Comparison of ENCODE assay signal across 13 cellular contexts in genomic region chr18:57915241-57915640, GRCh38.
DNase-seq lines count a peak whose midpoint lies in the region; ATAC-seq and TF ChIP-seq lines count a peak whose summit lies in the region.
"Had no signal": no experiment of that assay in that cellular context is flagged by ENCODE, and none has a peak within 500 bp of the region (broad histone marks: within the 10 kb centered on the region; RNA-seq: fewer than 3 reads in every experiment).

No MANE protein-coding gene starts in this region.

- H3K27ac Mint-ChIP-seq in activated naive CD4-positive, alpha-beta T cell treated with anti-CD3 and anti-CD28 coated beads, Interleukin-2, amount 10 ng/mL, durations not matched to agents 7 days and 5 days, result no peak overlapping the region
- H3K27ac Mint-ChIP-seq in stimulated activated naive CD8-positive, alpha-beta T cell treated with anti-CD3 and anti-CD28 coated beads, Interleukin-15, amount 100 ng/mL, for 72 hours, result peak overlapping the region in 1 of 2 donors; percentile 69
- H3K27ac Mint-ChIP-seq: stimulated activated naive CD8-positive, alpha-beta T cell treated with anti-CD3 and anti-CD28 coated beads, Interleukin-15, Interleukin-2, amounts not matched to agents 100 ng/mL and 50 ng/mL, for 24 hours had no signal

- intact Hi-C loops in transverse colon (cut with DNase I; ENCODE audit: low total_unique reads), result no loop called here

- peaks cover 7 to 18% (median 11%) of the 10 kb centered on the region in 4 donors for H3K4me1 ChIP-seq in transverse colon

- peak overlapping the region; percentile 49 for H3K27ac ChIP-seq in caudate nucleus (ENCODE audit: low read depth, low read length)
- H3K27ac ChIP-seq in transverse colon, result peak overlapping the region in 1 of 4 donors; percentile 48

- no peak for TF ChIP-seq POLR2A in transverse colon (IDR thresholded peaks at IDR 0.05)

- no peak for ATAC-seq in GM19351 (IDR thresholded peaks at IDR 0.05; ENCODE audit: unreplicated experiment)
- ATAC-seq in stimulated activated naive CD8-positive, alpha-beta T cell treated with anti-CD3 and anti-CD28 coated beads, Interleukin-15, amount 100 ng/mL, for 72 hours, result no peak

- H3K27me3 Mint-ChIP-seq in activated naive CD4-positive, alpha-beta T cell treated with anti-CD3 and anti-CD28 coated beads, Interleukin-2, amount 10 ng/mL, durations not matched to agents 7 days and 5 days, result peaks cover 21% of the 10 kb centered on the region
- H3K27me3 Mint-ChIP-seq in stimulated activated naive CD8-positive, alpha-beta T cell treated with anti-CD3 and anti-CD28 coated beads, Interleukin-15, amount 100 ng/mL, for 72 hours, result peaks cover 18% of the 10 kb centered on the region

- TF ChIP-seq CTCF in transverse colon (IDR thresholded peaks at IDR 0.05), result no peak

- no peaks in the 10 kb centered on the region for H3K9me3 Mint-ChIP-seq in activated naive CD4-positive, alpha-beta T cell treated with anti-CD3 and anti-CD28 coated beads, Interleukin-2, amount 10 ng/mL, durations not matched to agents 7 days and 5 days
- peaks cover 0 to 6% of the 10 kb centered on the region in 2 donors for H3K9me3 Mint-ChIP-seq in stimulated activated naive CD8-positive, alpha-beta T cell treated with anti-CD3 and anti-CD28 coated beads, Interleukin-15, amount 100 ng/mL, for 72 hours
- H3K9me3 Mint-ChIP-seq: stimulated activated naive CD8-positive, alpha-beta T cell treated with anti-CD3 and anti-CD28 coated beads, Interleukin-15, Interleukin-2, amounts not matched to agents 100 ng/mL and 50 ng/mL, for 24 hours had no signal

- no peak overlapping the region for H3K4me3 ChIP-seq in transverse colon
- H3K4me3 ChIP-seq: colonic mucosa, mucosa of descending colon had no signal

- TF ChIP-seq EP300 in transverse colon (IDR thresholded peaks at IDR 0.05; ENCODE audit: low read depth), result no peak

- WGBS in transverse colon (ENCODE audit: low coverage in 1 of 2), 2 donors, result 63 to 64% methylated on average over 3 of the region's 3 CpGs

- H3K27me3 ChIP-seq in transverse colon, result no peaks in the 10 kb centered on the region
- H3K27me3 ChIP-seq: colonic mucosa had no signal

- in situ Hi-C loops in transverse colon (cut with MboI; ENCODE audit: low pct_ligation_motif_present in 1 of 4, low pct_unique_long_range_greater_than_20kb in 1 of 4, low sequenced_read_pairs in 3 of 4), result no loop called here

- CTCF ChIA-PET in activated naive CD4-positive, alpha-beta T cell treated with anti-CD3 and anti-CD28 coated beads, Interleukin-2, amount 10 ng/mL, durations not matched to agents 7 days and 5 days (lab: Charles Lee), result interaction anchor here (1.2 to 1.6 kb wide), 2 partner anchors 10 kb away, joined by 3 read pairs; no protein-coding TSS in a partner anchor

- no peaks in the 10 kb centered on the region for H3K9me3 ChIP-seq in transverse colon
- H3K9me3 ChIP-seq: colonic mucosa, mucosa of descending colon had no signal

- H3K4me1 Mint-ChIP-seq in activated naive CD4-positive, alpha-beta T cell treated with anti-CD3 and anti-CD28 coated beads, Interleukin-2, amount 10 ng/mL, durations not matched to agents 7 days and 5 days, result peaks cover 16% of the 10 kb centered on the region
- H3K4me1 Mint-ChIP-seq in stimulated activated naive CD8-positive, alpha-beta T cell treated with anti-CD3 and anti-CD28 coated beads, Interleukin-15, amount 100 ng/mL, for 72 hours, result peaks cover 16% of the 10 kb centered on the region

- DNase-seq in H4 (ENCODE audit: low spot score), result peak; percentile 62
- DNase-seq in NCI-H2171 (lab: John Stamatoyannopoulos, UW), result peak; percentile 88
- DNase-seq in caudate nucleus (lab: John Stamatoyannopoulos, UW), result no peak
- peak; percentile 22 for DNase-seq in putamen (ENCODE audit: low spot score)
- no peak for DNase-seq in activated naive CD4-positive, alpha-beta T cell treated with anti-CD3 and anti-CD28 coated beads, Interleukin-2, amount 10 ng/mL, durations not matched to agents 7 days and 5 days
- no peak for DNase-seq in stimulated activated naive CD8-positive, alpha-beta T cell treated with anti-CD3 and anti-CD28 coated beads, Interleukin-15, amount 100 ng/mL, for 72 hours
- no peak for DNase-seq in transverse colon
- DNase-seq: activated CD8-positive, alpha-beta memory T cell treated with anti-CD3 and anti-CD28 coated beads for 24 hours; activated naive CD4-positive, alpha-beta T cell treated with anti-CD3 and anti-CD28 coated beads, Interleukin-2, amount 50 U/mL, for 16 hours had no signal

- no peak overlapping the region for H3K4me3 Mint-ChIP-seq in activated naive CD4-positive, alpha-beta T cell treated with anti-CD3 and anti-CD28 coated beads, Interleukin-2, amount 10 ng/mL, durations not matched to agents 7 days and 5 days
- no peak overlapping the region for H3K4me3 Mint-ChIP-seq in stimulated activated naive CD8-positive, alpha-beta T cell treated with anti-CD3 and anti-CD28 coated beads, Interleukin-15, amount 100 ng/mL, for 72 hours
- H3K4me3 Mint-ChIP-seq: stimulated activated naive CD8-positive, alpha-beta T cell treated with anti-CD3 and anti-CD28 coated beads, Interleukin-15, Interleukin-2, amounts not matched to agents 100 ng/mL and 50 ng/mL, for 24 hours had no signal

- no peaks in the 10 kb centered on the region for H3K36me3 Mint-ChIP-seq in activated naive CD4-positive, alpha-beta T cell treated with anti-CD3 and anti-CD28 coated beads, Interleukin-2, amount 10 ng/mL, durations not matched to agents 7 days and 5 days

- no peaks in the 10 kb centered on the region for H3K36me3 ChIP-seq in transverse colon
- H3K36me3 ChIP-seq: colonic mucosa had no signal

Comparison
In these comparisons a context has a peak if more than half of its experiments do, and no peak if none do; other contexts are left out.
1. DNase-seq: peak in H4 (single experiment), NCI-H2171 (single experiment) and putamen (single experiment); none in caudate nucleus (0 of 61), activated naive CD4-positive, alpha-beta T cell treated with anti-CD3 and anti-CD28 coated beads, Interleukin-2, amount 10 ng/mL, durations not matched to agents 7 days and 5 days (single experiment), stimulated activated naive CD8-positive, alpha-beta T cell treated with anti-CD3 and anti-CD28 coated beads, Interleukin-15, amount 100 ng/mL, for 72 hours (0 of 2) and transverse colon (single experiment).